In the genomic region with DNA sequence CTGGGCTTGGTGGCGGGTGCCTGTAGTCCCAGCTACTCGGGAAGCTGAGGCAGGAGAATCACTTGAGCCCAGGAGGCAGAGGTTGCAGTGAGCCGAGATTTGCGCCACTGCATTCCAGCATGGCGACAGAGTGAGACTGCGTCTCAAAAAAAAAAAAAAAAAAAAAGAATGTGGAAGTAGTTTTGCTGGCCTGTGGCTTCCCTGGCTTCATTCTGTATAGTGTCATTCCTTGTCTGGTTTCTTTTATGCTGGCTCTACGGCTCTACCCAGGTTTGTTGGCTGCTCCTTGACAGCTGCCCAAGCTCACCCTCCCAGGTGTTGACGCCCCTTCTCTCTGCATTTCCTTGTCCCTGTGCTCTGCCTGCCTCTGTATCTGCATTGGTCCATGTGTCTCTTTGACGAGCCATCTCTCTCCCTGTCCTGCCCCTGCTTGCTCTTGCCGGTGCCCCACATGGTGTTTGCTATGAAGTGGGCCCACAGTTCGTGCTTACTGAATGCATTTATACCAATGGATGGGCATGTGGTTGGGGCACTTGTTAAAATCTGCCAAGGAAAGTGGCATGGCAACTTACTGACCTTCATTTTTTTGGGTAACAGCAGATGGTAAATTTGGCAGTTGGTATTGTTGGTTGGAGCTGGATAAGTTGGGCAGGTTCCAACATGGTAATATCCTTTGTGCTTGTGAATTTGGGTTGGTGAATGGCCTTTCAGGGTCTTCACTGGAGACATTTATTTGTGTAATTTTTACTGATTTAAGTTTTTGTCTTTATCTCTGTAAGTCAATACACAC, we compare ENCODE assay signal across 20 cellular contexts.
DNase-seq lines count a peak whose midpoint lies in the region; ATAC-seq and TF ChIP-seq lines count a peak whose summit lies in the region.
"Had no signal": no experiment of that assay in that cellular context is flagged by ENCODE, and none has a peak within 500 bp of the region (broad histone marks: within the 10 kb centered on the region; RNA-seq: fewer than 3 reads in every experiment).

No MANE protein-coding gene starts in this region.

- H3K4me2 ChIP-seq in SK-N-SH = no peak overlapping the region
- H3K4me2 ChIP-seq: BLaER1 had no signal

- intact Hi-C loops in activated CD8-positive, alpha-beta T cell treated with anti-CD3 and anti-CD28 coated beads for 36 hours (cut with micrococcal nuclease) = no loop called here

- POLR2A ChIA-PET in SK-N-SH (lab: Yijun Ruan, JAX) = no interaction called here
- POLR2A ChIA-PET in activated CD8-positive, alpha-beta T cell treated with anti-CD3 and anti-CD28 coated beads for 36 hours (lab: Charles Lee) = interaction anchor here (0.6 kb wide), 1 partner anchor 309 kb away, joined by 3 read pairs; no protein-coding TSS in a partner anchor

- H3K9me3 Mint-ChIP-seq in activated T-cell treated with anti-CD3 and anti-CD28 coated beads, Interleukin-2, amount 50 U/mL, for 24 hours = no peaks in the 10 kb centered on the region
- H3K9me3 Mint-ChIP-seq in activated T-helper 17 cell treated with anti-CD3 and anti-CD28 coated beads, Interleukin-2, amount 50 U/mL, for 72 hours = peaks cover 3% of the 10 kb centered on the region
- H3K9me3 Mint-ChIP-seq in activated CD8-positive, alpha-beta T cell treated with anti-CD3 and anti-CD28 coated beads for 36 hours = no peaks in the 10 kb centered on the region

- no peak for TF ChIP-seq RAD21 in SK-N-SH (IDR thresholded peaks at IDR 0.05; ENCODE audit: low read length)

- H3K4me3 Mint-ChIP-seq in activated T-cell treated with anti-CD3 and anti-CD28 coated beads, Interleukin-2, amount 50 U/mL, for 24 hours = no peak overlapping the region
- no peak overlapping the region for H3K4me3 Mint-ChIP-seq in activated T-helper 17 cell treated with anti-CD3 and anti-CD28 coated beads, Interleukin-2, amount 50 U/mL, for 72 hours
- no peak overlapping the region for H3K4me3 Mint-ChIP-seq in activated CD8-positive, alpha-beta T cell treated with anti-CD3 and anti-CD28 coated beads for 36 hours

- peaks cover 41 to 42% of the 10 kb centered on the region in 2 experiments for H3K4me1 ChIP-seq in SK-N-SH (ENCODE audit: control insufficient read depth in 1 of 2, insufficient read depth in 2 of 2, low read depth in 1 of 2, low read length in 1 of 2)
- H3K4me1 ChIP-seq: colonic mucosa had no signal

- peak; percentile 41 for ATAC-seq in esophagus mucosa
- no peak for ATAC-seq in activated T-helper 17 cell treated with anti-CD3 and anti-CD28 coated beads, Interleukin-2, amount 50 U/mL, for 72 hours (replicated peaks)
- no peak for ATAC-seq in activated CD8-positive, alpha-beta T cell treated with anti-CD3 and anti-CD28 coated beads for 36 hours
- ATAC-seq in GM19023 (IDR thresholded peaks at IDR 0.05; ENCODE audit: unreplicated experiment) = no peak

- no peak overlapping the region for H3K9ac ChIP-seq in SK-N-SH
- H3K9ac ChIP-seq: BLaER1, parathyroid adenoma had no signal

- H3K4me1 Mint-ChIP-seq in activated T-cell treated with anti-CD3 and anti-CD28 coated beads, Interleukin-2, amount 50 U/mL, for 24 hours (ENCODE audit: low read depth) = peaks cover 74% of the 10 kb centered on the region
- H3K4me1 Mint-ChIP-seq in activated T-helper 17 cell treated with anti-CD3 and anti-CD28 coated beads, Interleukin-2, amount 50 U/mL, for 72 hours = peaks cover 51% of the 10 kb centered on the region
- H3K4me1 Mint-ChIP-seq in activated CD8-positive, alpha-beta T cell treated with anti-CD3 and anti-CD28 coated beads for 36 hours (ENCODE audit: low read depth) = peaks cover 52% of the 10 kb centered on the region

- H4K20me1 ChIP-seq in SK-N-SH (ENCODE audit: insufficient read depth) = peaks cover 90% of the 10 kb centered on the region

- H3K27me3 ChIP-seq in SK-N-SH (ENCODE audit: insufficient read depth) = no peaks in the 10 kb centered on the region
- H3K27me3 ChIP-seq: ascending aorta, BLaER1, colonic mucosa, stomach had no signal

- peak overlapping the region; percentile 13 for H3K27ac Mint-ChIP-seq in activated T-cell treated with anti-CD3 and anti-CD28 coated beads, Interleukin-2, amount 50 U/mL, for 24 hours
- no peak overlapping the region for H3K27ac Mint-ChIP-seq in activated T-helper 17 cell treated with anti-CD3 and anti-CD28 coated beads, Interleukin-2, amount 50 U/mL, for 72 hours
- no peak overlapping the region for H3K27ac Mint-ChIP-seq in activated CD8-positive, alpha-beta T cell treated with anti-CD3 and anti-CD28 coated beads for 36 hours

- H3F3A ChIP-seq in SK-N-SH (replicated peaks; ENCODE audit: insufficient read depth) = peaks cover 12% of the 10 kb centered on the region

- WGBS in SK-N-SH (ENCODE audit: low lambda C conversion rate) = 88% methylated on average over 11 of the region's 11 CpGs

- no peak for TF ChIP-seq EP300 in SK-N-SH (IDR thresholded peaks at IDR 0.05; ENCODE audit: borderline replicate concordance in 1 of 2, low read depth in 1 of 2, low read length in 1 of 2)

- peaks cover 100% of the 10 kb centered on the region for H3K79me2 ChIP-seq in SK-N-SH (ENCODE audit: insufficient read depth)

- H3K9me3 ChIP-seq in SK-N-SH = no peaks in the 10 kb centered on the region
- H3K9me3 ChIP-seq: ascending aorta, BLaER1, colonic mucosa, stomach had no signal

- CTCF ChIA-PET in SK-N-SH (lab: Yijun Ruan, JAX) = interaction anchor here (0.7 to 1.8 kb wide), 2 partner anchors 10 to 20 kb away, joined by 3 to 8 read pairs; no protein-coding TSS in a partner anchor
- CTCF ChIA-PET in activated CD8-positive, alpha-beta T cell treated with anti-CD3 and anti-CD28 coated beads for 36 hours (lab: Charles Lee) = interaction anchor here (1.3 kb wide), 1 partner anchor 12 kb away, joined by 4 read pairs; no protein-coding TSS in a partner anchor

- H3K36me3 Mint-ChIP-seq in activated T-cell treated with anti-CD3 and anti-CD28 coated beads, Interleukin-2, amount 50 U/mL, for 24 hours (ENCODE audit: low read depth) = peaks cover 16% of the 10 kb centered on the region
- H3K36me3 Mint-ChIP-seq in activated T-helper 17 cell treated with anti-CD3 and anti-CD28 coated beads, Interleukin-2, amount 50 U/mL, for 72 hours (ENCODE audit: low read depth) = no peaks in the 10 kb centered on the region
- peaks cover 15% of the 10 kb centered on the region for H3K36me3 Mint-ChIP-seq in activated CD8-positive, alpha-beta T cell treated with anti-CD3 and anti-CD28 coated beads for 36 hours (ENCODE audit: low read depth)

- DNase-seq in activated T-cell treated with anti-CD3 and anti-CD28 coated beads, Interleukin-2, amount 50 U/mL, for 24 hours = no peak
- no peak for DNase-seq in activated T-cell treated with anti-CD3 and anti-CD28 coated beads, Interleukin-2, amount 50 U/mL, for 1 hour
- DNase-seq in SK-N-SH = no peak
- DNase-seq in activated CD8-positive, alpha-beta T cell treated with anti-CD3 and anti-CD28 coated beads for 36 hours = no peak
- DNase-seq: activated CD4-positive, alpha-beta T cell treated with anti-CD3 and anti-CD28 coated beads for 4 hours; activated gamma-delta T cell; colonic mucosa; DMS153; hippocampal formation; RPMI8226; stimulated activated CD4-positive, alpha-beta T cell treated with anti-CD3 and anti-CD28 coated beads, Interleukin-2, amount 100 ng/mL, for 24 hours; stomach had no signal

- no peak overlapping the region for H2AFZ ChIP-seq in SK-N-SH (ENCODE audit: low read depth)
- H2AFZ ChIP-seq: parathyroid adenoma had no signal

- no peak for TF ChIP-seq CTCF in SK-N-SH (IDR thresholded peaks at IDR 0.05)
- no peak for TF ChIP-seq CTCF in activated CD8-positive, alpha-beta T cell treated with anti-CD3 and anti-CD28 coated beads for 36 hours (IDR thresholded peaks at IDR 0.05)

- H3K4me3 ChIP-seq in SK-N-SH (ENCODE audit: low read depth in 2 of 2, low read length in 1 of 2) = no peak overlapping the region
- H3K4me3 ChIP-seq: ascending aorta, BLaER1, colonic mucosa, lung, stomach had no signal

- H3K27ac ChIP-seq in SK-N-SH (ENCODE audit: low read depth in 2 of 2, low read length in 1 of 2) = no peak overlapping the region; a peak in 1 of 4 replicates
- H3K27ac ChIP-seq in temporal lobe (ENCODE audit: low read depth, low read length) = peak overlapping the region; percentile 77
- H3K27ac ChIP-seq: ascending aorta, BLaER1, colonic mucosa, parathyroid adenoma, stomach had no signal

- peaks cover 0 to 3% of the 10 kb centered on the region in 2 experiments for H3K36me3 ChIP-seq in SK-N-SH (replicated peaks in 1 of 2; ENCODE audit: control insufficient read depth in 1 of 2, insufficient read depth in 2 of 2, low read length in 1 of 2)
- H3K36me3 ChIP-seq: ascending aorta, colonic mucosa, stomach had no signal

- H3K27me3 Mint-ChIP-seq in activated T-cell treated with anti-CD3 and anti-CD28 coated beads, Interleukin-2, amount 50 U/mL, for 24 hours = no peaks in the 10 kb centered on the region
- H3K27me3 Mint-ChIP-seq in activated T-helper 17 cell treated with anti-CD3 and anti-CD28 coated beads, Interleukin-2, amount 50 U/mL, for 72 hours = no peaks in the 10 kb centered on the region
- no peaks in the 10 kb centered on the region for H3K27me3 Mint-ChIP-seq in activated CD8-positive, alpha-beta T cell treated with anti-CD3 and anti-CD28 coated beads for 36 hours

- H3K9me2 ChIP-seq in SK-N-SH = no peaks in the 10 kb centered on the region

TF ChIP-seq in SK-N-SH, 30 proteins besides CTCF, POLR2A, EP300 and RAD21 (continues in another document):
- TF ChIP-seq FOXM1 (IDR thresholded peaks at IDR 0.05; ENCODE audit: low read depth) = no peak
- TF ChIP-seq CHD2 (IDR thresholded peaks at IDR 0.05; ENCODE audit: low read length, partially characterized antibody) = no peak
- no peak for TF ChIP-seq GATA2 (CRISPR knock-in tag; IDR thresholded peaks at IDR 0.05)
- no peak for TF ChIP-seq FOSL2 (IDR thresholded peaks at IDR 0.05; ENCODE audit: borderline replicate concordance, low read depth)
- TF ChIP-seq GABPA (IDR thresholded peaks at IDR 0.05; ENCODE audit: low read depth) = no peak
- peak; percentile 40; the same call in 1 of the 2 replicates for TF ChIP-seq TCF12 (IDR thresholded peaks at IDR 0.05)
- TF ChIP-seq RXRA (IDR thresholded peaks at IDR 0.05; ENCODE audit: borderline replicate concordance, low read depth) = no peak
- TF ChIP-seq TEAD4 (IDR thresholded peaks at IDR 0.05; ENCODE audit: borderline replicate concordance, insufficient read depth) = no peak
- TF ChIP-seq, protein P1, sequence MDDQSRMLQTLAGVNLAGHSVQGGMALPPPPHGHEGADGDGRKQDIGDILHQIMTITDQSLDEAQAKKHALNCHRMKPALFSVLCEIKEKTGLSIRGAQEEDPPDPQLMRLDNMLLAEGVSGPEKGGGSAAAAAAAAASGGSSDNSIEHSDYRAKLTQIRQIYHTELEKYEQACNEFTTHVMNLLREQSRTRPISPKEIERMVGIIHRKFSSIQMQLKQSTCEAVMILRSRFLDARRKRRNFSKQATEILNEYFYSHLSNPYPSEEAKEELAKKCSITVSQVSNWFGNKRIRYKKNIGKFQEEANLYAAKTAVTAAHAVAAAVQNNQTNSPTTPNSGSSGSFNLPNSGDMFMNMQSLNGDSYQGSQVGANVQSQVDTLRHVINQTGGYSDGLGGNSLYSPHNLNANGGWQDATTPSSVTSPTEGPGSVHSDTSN (IDR thresholded peaks at IDR 0.05) = peak; percentile 15; the same call in 1 of the 2 replicates
